In genomic region chr11:64900263-64900678, GRCh38 we compare ENCODE assay signal across 10 cellular contexts.
DNase-seq lines count a peak whose midpoint lies in the region; ATAC-seq, FAIRE-seq and TF ChIP-seq lines count a peak whose summit lies in the region.
"Had no signal": no experiment of that assay in that cellular context is flagged by ENCODE, and none has a peak within 500 bp of the region (broad histone marks: within the 10 kb centered on the region; RNA-seq: fewer than 3 reads in every experiment).

No MANE protein-coding gene starts in this region.

- peak; percentile 95 for ATAC-seq in activated naive CD8-positive, alpha-beta T cell treated with anti-CD3 and anti-CD28 coated beads, Interleukin-2, amount 50 U/mL, for 24 hours
- no peak for ATAC-seq in HG02885 (IDR thresholded peaks at IDR 0.05; ENCODE audit: poor library complexity, unreplicated experiment)

- peaks cover 12% of the 10 kb centered on the region for H3K4me1 Mint-ChIP-seq in activated naive CD8-positive, alpha-beta T cell treated with anti-CD3 and anti-CD28 coated beads, Interleukin-2, amount 50 U/mL, for 24 hours

- DNase-seq in GM10248 (ENCODE audit: extremely low spot score), result peak; percentile 82
- peak; percentile 53 for DNase-seq in activated CD4-positive, alpha-beta T cell treated with anti-CD3 and anti-CD28 coated beads for 1 hour
- peak; percentile 47 for DNase-seq in activated naive CD8-positive, alpha-beta T cell treated with anti-CD3 and anti-CD28 coated beads, Interleukin-2, amount 50 U/mL, for 24 hours
- peak; percentile 78 for DNase-seq in stimulated activated CD4-positive, alpha-beta T cell treated with anti-CD3 and anti-CD28 coated beads, Interleukin-15, amount 100 ng/mL, for 24 hours
- no peak for DNase-seq in retina
- no peak for DNase-seq in GM03348 (ENCODE audit: low spot score)
- no peak for DNase-seq in RCC 7860 (ENCODE audit: low spot score)
- DNase-seq: C1 segment of cervical spinal cord, NCI-H510A had no signal

- H3K4me3 Mint-ChIP-seq in activated naive CD8-positive, alpha-beta T cell treated with anti-CD3 and anti-CD28 coated beads, Interleukin-2, amount 50 U/mL, for 24 hours, result no peak overlapping the region

- no peak for TF ChIP-seq CTCF in GM10248 (IDR thresholded peaks at IDR 0.05; ENCODE audit: control extremely low read depth, extremely low read depth, low read depth, missing control alignments)

- peaks cover 6% of the 10 kb centered on the region for H3K36me3 Mint-ChIP-seq in activated naive CD8-positive, alpha-beta T cell treated with anti-CD3 and anti-CD28 coated beads, Interleukin-2, amount 50 U/mL, for 24 hours (ENCODE audit: low read depth)

- H3K27ac Mint-ChIP-seq in activated naive CD8-positive, alpha-beta T cell treated with anti-CD3 and anti-CD28 coated beads, Interleukin-2, amount 50 U/mL, for 24 hours, result peak overlapping the region; percentile 33

- FAIRE-seq in RCC 7860 (lab: Jason Lieb, UNC), result no peak

- no peaks in the 10 kb centered on the region for H3K9me3 Mint-ChIP-seq in activated naive CD8-positive, alpha-beta T cell treated with anti-CD3 and anti-CD28 coated beads, Interleukin-2, amount 50 U/mL, for 24 hours

- no peaks in the 10 kb centered on the region for H3K27me3 Mint-ChIP-seq in activated naive CD8-positive, alpha-beta T cell treated with anti-CD3 and anti-CD28 coated beads, Interleukin-2, amount 50 U/mL, for 24 hours

- POLR2A ChIA-PET in GM10248 (lab: Yijun Ruan, JAX), result interaction anchor here (0.6 kb wide), 1 partner anchor 145 kb away, joined by 5 read pairs; no protein-coding TSS in a partner anchor

- CTCF ChIA-PET in GM10248 (lab: Yijun Ruan, JAX), result interaction anchor here (0.8 to 31.5 kb wide), 2 partner anchors 46 to 114 kb away, joined by 3 to 1137 read pairs; partner anchors contain the start of genes ARL2 and CDC42BPG

Comparison
In these comparisons a context has a peak if more than half of its experiments do, and no peak if none do; other contexts are left out.
1. DNase-seq: peak in GM10248 (single experiment), activated CD4-positive, alpha-beta T cell treated with anti-CD3 and anti-CD28 coated beads for 1 hour (single experiment), activated naive CD8-positive, alpha-beta T cell treated with anti-CD3 and anti-CD28 coated beads, Interleukin-2, amount 50 U/mL, for 24 hours (single experiment) and stimulated activated CD4-positive, alpha-beta T cell treated with anti-CD3 and anti-CD28 coated beads, Interleukin-15, amount 100 ng/mL, for 24 hours (single experiment); none in retina (single experiment), GM03348 (single experiment) and RCC 7860 (single experiment).